Comparison of ENCODE assay signal across 9 cellular contexts in the genomic region with DNA sequence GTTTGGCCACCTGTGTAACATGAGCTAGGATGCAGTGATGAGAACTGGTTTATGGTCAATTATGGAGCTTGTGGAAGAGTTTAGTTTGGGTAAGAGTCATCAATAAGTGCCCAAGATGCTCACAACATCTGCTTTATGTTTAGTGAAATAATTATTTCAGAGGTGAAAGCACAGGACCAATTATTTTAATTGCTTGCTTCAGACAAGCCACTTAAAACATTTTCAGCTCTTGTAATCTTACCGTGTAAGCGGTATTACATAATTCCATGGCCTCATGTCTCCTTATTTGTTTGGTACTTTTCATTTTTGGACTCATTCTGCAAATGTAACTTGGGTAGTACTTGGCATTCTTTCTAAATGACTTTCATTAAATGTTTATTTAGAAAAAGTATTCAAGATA.
DNase-seq lines count a peak whose midpoint lies in the region; ATAC-seq and TF ChIP-seq lines count a peak whose summit lies in the region.
"Had no signal": no experiment of that assay in that cellular context is flagged by ENCODE, and none has a peak within 500 bp of the region (broad histone marks: within the 10 kb centered on the region; RNA-seq: fewer than 3 reads in every experiment).

No MANE protein-coding gene starts in this region.

- H3K4me3 ChIP-seq in AG04449 (ENCODE audit: low read depth, low read length) (no peak overlapping the region), coronary artery (no peak overlapping the region)

- CTCF ChIA-PET in AG04449 (lab: Yijun Ruan, JAX): interaction anchor here (1.1 to 1.3 kb wide), 2 partner anchors 9 to 210 kb away, joined by 3 to 6 read pairs; no protein-coding TSS in a partner anchor

- H3K27ac ChIP-seq in coronary artery: peak overlapping the region; percentile 42 to 85

- DNase-seq in AG04449 (ENCODE audit: low read depth, low spot score): peak; percentile 41
- DNase-seq in DMS153 (lab: John Stamatoyannopoulos, UW): peak; percentile 51
- DNase-seq in NCI-H2227 treated with DMSO at 0.1 percent for 48 hours (lab: John Stamatoyannopoulos, UW): peak; percentile 5
- DNase-seq in coronary artery (ENCODE audit: low spot score): no peak
- DNase-seq: anterior cingulate cortex had no signal

- POLR2A ChIA-PET in AG04449 (lab: Yijun Ruan, JAX): interaction anchor here (0.6 kb wide), 1 partner anchor 16 kb away, joined by 3 read pairs; no protein-coding TSS in a partner anchor

- ATAC-seq in HG03095 (IDR thresholded peaks at IDR 0.05; ENCODE audit: unreplicated experiment): no peak
- ATAC-seq in HG02840 (IDR thresholded peaks at IDR 0.05; ENCODE audit: low FRiP score, unreplicated experiment): no peak
- no peak for ATAC-seq in GM21528 (IDR thresholded peaks at IDR 0.05; ENCODE audit: low FRiP score, unreplicated experiment)
- ATAC-seq in GM21786 (IDR thresholded peaks at IDR 0.05; ENCODE audit: unreplicated experiment): no peak

- TF ChIP-seq CTCF in AG04449 (IDR thresholded peaks at IDR 0.05; ENCODE audit: insufficient read depth, low read length, missing control alignments): no peak
- TF ChIP-seq CTCF in coronary artery (IDR thresholded peaks at IDR 0.05): no peak
